Comparison of ENCODE assay signal across 34 cellular contexts in genomic region chrY:20449277-20449676, GRCh38.
"Had no signal": no experiment of that assay in that cellular context is flagged by ENCODE, and none has a peak within 500 bp of the region (broad histone marks: within the 10 kb centered on the region; RNA-seq: fewer than 3 reads in every experiment).

No MANE protein-coding gene starts in this region.

- H3K9me3 ChIP-seq: adrenal gland, ascending aorta, body of pancreas, breast epithelium had no signal

- H3K4me1 ChIP-seq: adrenal gland, ascending aorta, body of pancreas, breast epithelium had no signal

- ATAC-seq: activated naive CD4-positive, alpha-beta T cell treated with anti-CD3 and anti-CD28 coated beads, Interleukin-2, amount 50 U/mL, for 72 hours; activated naive CD8-positive, alpha-beta T cell treated with anti-CD3 and anti-CD28 coated beads, Interleukin-2, amount 50 U/mL, for 24 hours; activated T-cell treated with anti-CD3 and anti-CD28 coated beads, Interleukin-2, amount 50 U/mL, for 4 hours; activated T-cell treated with anti-CD3 and anti-CD28 coated beads, Interleukin-2, amount 50 U/mL, for 72 hours; activated T-helper 17 cell treated with anti-CD3 and anti-CD28 coated beads, Interleukin-2, amount 50 U/mL, for 72 hours; body of pancreas had no signal

- H3K4me3 ChIP-seq: adrenal gland, ascending aorta, body of pancreas, breast epithelium, cardiac muscle cell had no signal

- H3K27ac ChIP-seq: adrenal gland, ascending aorta, body of pancreas, brain microvascular endothelial cell, breast epithelium, cardiac muscle cell had no signal

- DNase-seq: activated effector memory CD4-positive, alpha-beta T cell treated with anti-CD3 and anti-CD28 coated beads, Interleukin-2, amount 50 U/mL, for 16 hours; activated effector memory CD4-positive, alpha-beta T cell treated with Interleukin-2 at 50 U/mL for 16 hours; activated gamma-delta T cell; activated gamma-delta T cell treated with Interleukin-2 at 50 U/mL for 16 hours; activated naive CD4-positive, alpha-beta T cell; activated naive CD4-positive, alpha-beta T cell treated with anti-CD3 and anti-CD28 coated beads for 36 hours; activated naive CD4-positive, alpha-beta T cell treated with anti-CD3 and anti-CD28 coated beads, Interleukin-2, amount 10 ng/mL, durations not matched to agents 7 days and 5 days; activated naive CD4-positive, alpha-beta T cell treated with anti-CD3 and anti-CD28 coated beads, Interleukin-2, amount 50 U/mL, for 16 hours; activated naive CD4-positive, alpha-beta T cell treated with Interleukin-2 at 50 U/mL for 16 hours; activated naive CD8-positive, alpha-beta T cell treated with anti-CD3 and anti-CD28 coated beads for 36 hours; activated naive CD8-positive, alpha-beta T cell treated with anti-CD3 and anti-CD28 coated beads, Interleukin-2, amount 10 ng/mL, durations not matched to agents 7 days and 5 days; activated naive CD8-positive, alpha-beta T cell treated with anti-CD3 and anti-CD28 coated beads, Interleukin-2, amount 50 U/mL, for 24 hours; activated T-cell treated with anti-CD3 and anti-CD28 coated beads, Interleukin-2, amount 50 U/mL, for 1 hour; activated T-cell treated with anti-CD3 and anti-CD28 coated beads, Interleukin-2, amount 50 U/mL, for 24 hours; activated T-cell treated with anti-CD3 and anti-CD28 coated beads, Interleukin-2, amount 50 U/mL, for 4 hours; activated T-cell treated with anti-CD3 and anti-CD28 coated beads, Interleukin-2, amount 50 U/mL, for 48 hours; activated T-cell treated with anti-CD3 and anti-CD28 coated beads, Interleukin-2, amount 50 U/mL, for 72 hours; adrenal gland; amniotic stem cell; amygdala; anterior cingulate cortex; aorta; body of pancreas; brain microvascular endothelial cell; caudate nucleus; central memory CD4-positive, alpha-beta T cell; cerebellar nuclear complex had no signal

- FAIRE-seq: astrocyte, bronchial epithelial cell had no signal

- H3K27me3 ChIP-seq: adrenal gland, ascending aorta, body of pancreas, brain microvascular endothelial cell, breast epithelium, cardiac muscle cell had no signal

- H3K36me3 ChIP-seq: adrenal gland, ascending aorta, brain microvascular endothelial cell, breast epithelium, cardiac muscle cell had no signal
